ENCODE assay signal across 1 cellular context in the genomic region with DNA sequence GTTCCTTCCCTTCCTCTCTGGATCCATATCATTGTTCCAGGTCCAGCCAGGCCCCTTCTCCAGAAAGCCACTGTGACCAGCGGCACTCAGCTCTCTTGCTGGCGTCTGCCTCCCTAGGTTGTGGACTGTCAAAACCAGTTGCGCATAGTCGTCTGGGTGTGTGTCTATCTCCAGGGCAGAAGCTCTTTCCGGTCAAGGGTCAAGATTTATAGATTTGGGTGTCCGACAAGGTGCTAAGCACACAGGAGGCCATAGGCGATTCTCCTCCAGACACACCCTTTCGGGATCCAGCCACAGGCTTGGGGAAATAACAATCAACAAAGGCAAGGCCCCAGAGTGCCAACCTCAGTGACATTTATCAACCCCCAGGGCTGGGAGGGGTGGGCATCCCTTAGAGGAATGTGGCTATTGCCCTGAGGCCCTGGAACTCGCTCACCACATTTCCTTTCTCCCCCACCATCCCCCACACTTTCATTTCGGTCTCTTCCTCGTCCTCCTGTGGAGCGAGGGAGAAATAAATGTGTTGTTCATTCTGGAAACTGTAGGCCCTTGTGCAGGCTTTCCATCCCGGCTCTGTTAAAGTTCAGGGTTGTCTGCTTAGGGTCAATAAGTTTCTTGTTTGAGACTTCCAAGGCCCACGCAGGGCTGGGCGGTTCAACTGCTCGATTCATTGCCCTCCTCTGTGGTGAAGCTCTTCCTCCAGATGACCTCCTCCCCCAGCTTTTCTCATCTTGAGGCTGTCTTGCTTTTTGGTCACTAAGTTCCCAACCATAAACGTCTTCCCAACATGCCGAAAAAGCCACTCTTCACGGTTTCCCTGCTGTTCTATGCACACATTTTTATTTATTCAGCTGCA.
TF ChIP-seq lines count a peak whose summit lies in the region.

No MANE protein-coding gene starts in this region.

TF ChIP-seq in GM12878, 131 proteins besides CTCF, POLR2A, EP300 and RAD21:
- TF ChIP-seq RUNX3 (IDR thresholded peaks at IDR 0.05; ENCODE audit: low read length) (peak; percentile 43; the same call in 1 of the 2 replicates), ZNF217 (IDR thresholded peaks at IDR 0.05) (no peak), NR2F1 (conservative IDR thresholded peaks at IDR 0.05) (0 out of 2 replicates have a peak, but pooled peaks have one; percentile 26)
